20 cellular contexts compared by ENCODE assay signal in the genomic region with DNA sequence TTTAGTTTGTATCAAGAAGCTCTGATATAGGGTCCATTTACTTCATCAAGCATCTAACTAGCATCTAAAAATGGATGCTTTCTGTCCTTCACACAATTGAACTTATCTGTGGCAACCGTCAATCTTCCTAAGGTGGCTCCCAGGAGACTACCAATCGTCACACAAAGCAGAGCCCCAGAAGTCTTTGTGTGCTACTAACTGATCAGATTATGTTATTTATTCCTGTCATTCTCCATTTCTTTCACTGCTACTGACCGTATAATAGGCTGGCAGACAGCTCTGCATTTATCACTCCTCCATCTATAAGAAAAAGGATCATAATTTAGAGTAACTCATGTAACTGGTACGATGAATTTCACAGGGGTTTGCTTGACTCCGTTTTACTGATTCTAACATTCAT.
"Had no signal": no experiment of that assay in that cellular context is flagged by ENCODE, and none has a peak within 500 bp of the region (broad histone marks: within the 10 kb centered on the region; RNA-seq: fewer than 3 reads in every experiment).

No MANE protein-coding gene starts in this region.

- H3K9me2 ChIP-seq: SK-N-SH had no signal

- H3K27me3 Mint-ChIP-seq: T-cell had no signal

- H3K9me3 ChIP-seq: SK-N-SH had no signal

- H3K27ac Mint-ChIP-seq: T-cell; T-helper 1 cell treated with Interleukin-12 subunit alpha and Interleukin-12 subunit beta and Interleukin-4 antibody, amounts not matched to agents 30 μg/mL and 1 μg/mL, for 36 hours had no signal

- H3K4me2 ChIP-seq: SK-N-SH had no signal

- H3K36me3 Mint-ChIP-seq: T-cell had no signal

- DNase-seq: KBM-7, MV-4-11, NCI-H1048, NCI-H1105, NCI-H187, NCI-H2029, NCI-H2081 treated with DMSO at 0.1 percent for 48 hours, NCI-H2171, NCI-H226, NCI-H524, NCI-H526 treated with DMSO at 0.1 percent for 48 hours, NCI-H774, Right ventricle myocardium superior, RPMI8226, SIG-M5, SK-N-SH, SW 1271, T-cell had no signal

- H3K27me3 ChIP-seq: SJSA1 had no signal

- H3K36me3 ChIP-seq: SJSA1 had no signal

- H3K9ac ChIP-seq: SK-N-SH had no signal

- H3K27ac ChIP-seq: SJSA1 had no signal

- H3K4me3 Mint-ChIP-seq: T-cell; T-helper 1 cell treated with Interleukin-12 subunit alpha and Interleukin-12 subunit beta and Interleukin-4 antibody, amounts not matched to agents 30 μg/mL and 1 μg/mL, for 36 hours had no signal

- H3K4me1 Mint-ChIP-seq: T-cell had no signal

- H3K4me3 ChIP-seq: SJSA1 had no signal
